In the genomic region with DNA sequence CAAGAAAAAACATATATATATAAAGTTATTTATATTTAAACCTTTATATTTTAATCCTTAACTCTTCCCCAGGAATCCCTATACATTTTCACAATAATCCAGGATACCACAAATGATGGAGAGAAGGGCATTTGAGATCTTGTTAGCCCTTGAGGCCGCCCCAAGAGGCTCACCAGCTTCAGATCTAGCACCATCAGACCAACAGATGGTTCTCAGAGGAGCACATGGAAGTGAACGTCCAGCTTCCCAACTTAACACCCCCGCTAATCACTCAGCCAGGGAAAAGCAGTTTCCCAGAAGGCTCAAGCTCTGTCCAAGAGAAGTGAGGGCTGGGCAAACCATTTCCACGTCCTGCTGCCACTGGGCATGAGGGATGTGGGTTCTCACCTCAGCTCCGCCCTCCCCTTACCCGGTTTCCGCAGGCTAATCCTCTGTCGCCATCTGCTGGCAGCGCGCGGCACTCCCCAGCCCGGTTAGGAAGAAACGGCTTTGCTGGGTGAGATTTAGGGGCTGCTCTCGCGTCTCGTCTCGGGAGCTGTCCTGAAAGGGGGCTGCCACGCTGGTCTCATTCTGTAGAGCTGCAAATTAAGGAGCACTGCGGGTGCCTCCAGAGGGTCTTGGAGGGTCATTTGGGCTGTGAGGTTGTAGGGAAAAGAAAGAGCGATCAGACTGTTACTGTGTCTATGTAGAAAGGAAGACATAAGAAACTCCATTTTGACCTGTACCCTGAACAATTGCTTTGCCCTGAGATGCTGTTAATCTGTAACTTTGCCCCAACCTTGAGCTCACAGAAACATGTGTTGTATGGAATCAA, we compare ENCODE assay signal across 8 cellular contexts. TPM values are rescaled to one million over a fixed set of nuclear protein-coding genes. Genes with fewer than 3 reads are reported as not detected.
DNase-seq lines count a peak whose midpoint lies in the region; ATAC-seq and TF ChIP-seq lines count a peak whose summit lies in the region.

No MANE protein-coding gene starts in this region.

- peaks cover under 1% of the 10 kb centered on the region for H3K79me2 ChIP-seq in mammary epithelial cell (ENCODE audit: insufficient read depth, low read length)

- no peak overlapping the region for H3K9ac ChIP-seq in mammary epithelial cell (ENCODE audit: insufficient read depth, low read length)

- H3K4me3 Mint-ChIP-seq in activated B cell treated with CpG ODN at 0.5 μM for 24 hours: peak overlapping the region; percentile 69

- dilution Hi-C loops in mammary epithelial cell (cut with HindIII; ENCODE audit: low sequenced_read_pairs): loop anchor here (10.0 kb wide), 1 partner anchor 231 kb away; no protein-coding TSS in a partner anchor

- H3K9me3 Mint-ChIP-seq in activated B cell treated with CpG ODN at 0.5 μM for 24 hours: peaks cover 12% of the 10 kb centered on the region

- TF ChIP-seq CTCF in activated B cell treated with CpG ODN at 0.5 μM for 24 hours (IDR thresholded peaks at IDR 0.05) (peak; percentile 91), mammary epithelial cell (conservative IDR thresholded peaks at IDR 0.05 in 1 of 2, IDR thresholded peaks at IDR 0.05 in 1 of 2; ENCODE audit: extremely low read depth in 1 of 2, insufficient read depth in 1 of 2, low read depth in 1 of 2, low read length in 2 of 2) (peak; percentile 99 to 100)

- CTCF ChIA-PET in activated B cell treated with CpG ODN at 0.5 μM for 24 hours (lab: Charles Lee) (interaction anchor here (0.6 to 3.9 kb wide), 48 partner anchors 9 to 568 kb away, joined by 3 to 50 read pairs (median 6); a partner anchor contains a TSS), mammary epithelial cell (lab: Charles Lee; ENCODE audit: low non-redundant PET) (interaction anchor here (0.7 to 1.1 kb wide), 3 partner anchors 29 to 235 kb away, joined by 4 to 8 read pairs (median 4); a partner anchor contains a TSS)

- H4K20me1 ChIP-seq in mammary epithelial cell (ENCODE audit: insufficient read depth, low read length): no peaks in the 10 kb centered on the region

- H3K4me3 ChIP-seq in mammary epithelial cell (replicated peaks in 1 of 3; ENCODE audit: insufficient read depth in 1 of 3, low read depth in 2 of 3, low read length in 3 of 3): no peak overlapping the region

- ATAC-seq in HG03039 (IDR thresholded peaks at IDR 0.05; ENCODE audit: unreplicated experiment) (peak; percentile 98), activated B cell treated with CpG ODN at 0.5 μM for 24 hours (ENCODE audit: low read depth) (peak; percentile 98)

- no peaks in the 10 kb centered on the region for H3K27me3 ChIP-seq in mammary epithelial cell (ENCODE audit: insufficient read depth, low read length)

- BruUV-seq in mammary epithelial cell (replicated peaks; lab: Mats Ljungman, UMichigan): no TSS peak

- H3K4me1 ChIP-seq in mammary epithelial cell (ENCODE audit: insufficient read depth, low read length): peaks cover 6% of the 10 kb centered on the region

- WGBS in mammary epithelial cell (ENCODE audit: low coverage, missing lambda C conversion rate): 13% methylated on average over 11 of the region's 20 CpGs

- DNase-seq in NCI-H2171 treated with DMSO at 0.1 percent for 48 hours (lab: John Stamatoyannopoulos, UW) (peak; percentile 16), NCI-H2171 (lab: John Stamatoyannopoulos, UW) (no peak), NCI-H2196 (lab: John Stamatoyannopoulos, UW; ENCODE audit: unreplicated experiment) (peak; percentile 64), activated B cell treated with CpG ODN at 0.5 μM for 24 hours (peak; percentile 85), mammary epithelial cell (peak; percentile 36), kidney glomerular epithelial cell (lab: John Stamatoyannopoulos, UW) (peak; percentile 53)
- peak; percentile 87 to 90 for DNase-seq in stimulated activated CD4-positive, alpha-beta T cell treated with anti-CD3 and anti-CD28 coated beads, Interleukin-1b, Interleukin-23, amount 100 ng/mL, for 4 hours (ENCODE audit: low read depth in 2 of 2)

- H2AFZ ChIP-seq in mammary epithelial cell (ENCODE audit: low read depth, low read length): peak overlapping the region; percentile 83

- POLR2A ChIA-PET in activated B cell treated with CpG ODN at 0.5 μM for 24 hours (lab: Charles Lee): interaction anchor here (0.6 to 2.0 kb wide), 14 partner anchors 8 to 563 kb away, joined by 3 to 17 read pairs (median 6); a partner anchor contains a TSS

- H3K27ac Mint-ChIP-seq in activated B cell treated with CpG ODN at 0.5 μM for 24 hours: peak overlapping the region; percentile 88

- H3K36me3 Mint-ChIP-seq in activated B cell treated with CpG ODN at 0.5 μM for 24 hours (ENCODE audit: low read depth): peaks cover 70% of the 10 kb centered on the region

- H3K36me3 ChIP-seq in mammary epithelial cell (ENCODE audit: insufficient read depth, low read length): no peaks in the 10 kb centered on the region

- H3K4me1 Mint-ChIP-seq in activated B cell treated with CpG ODN at 0.5 μM for 24 hours: peaks cover 25% of the 10 kb centered on the region

- H3K27me3 Mint-ChIP-seq in activated B cell treated with CpG ODN at 0.5 μM for 24 hours: no peaks in the 10 kb centered on the region

- in situ Hi-C loops in mammary epithelial cell (cut with MboI; ENCODE audit: low sequenced_read_pairs in 2 of 2): loop anchor here in 1 of 2 donors (25.0 kb wide), 1 partner anchor 499 kb away; no protein-coding TSS in a partner anchor

- H3K4me2 ChIP-seq in mammary epithelial cell (ENCODE audit: insufficient read depth, low read depth, low read length): peak overlapping the region; percentile 48

- H3K9me3 ChIP-seq in mammary epithelial cell (replicated peaks; ENCODE audit: insufficient read depth, low read length): no peaks in the 10 kb centered on the region

- no peak overlapping the region for H3K27ac ChIP-seq in mammary epithelial cell (ENCODE audit: insufficient read depth, low read depth, low read length)

- intact Hi-C loops in activated B cell treated with CpG ODN at 0.5 μM for 24 hours (cut with micrococcal nuclease) (loop anchor here (1.0 to 2.0 kb wide), 10 partner anchors 29 to 568 kb away; a partner anchor contains a TSS), mammary epithelial cell (cut with micrococcal nuclease) (loop anchor here (1.0 to 10.0 kb wide), 6 partner anchors 39 to 1791 kb away; a partner anchor contains a TSS)

RNA-seq across cellular contexts. Expression of a gene that starts 6.8 kb away (rescaled TPM):
- 51.5 and 64.3 TPM in 2 replicates for total RNA-seq in activated B cell treated with CpG ODN at 0.5 μM for 24 hours
- total RNA-seq in mammary epithelial cell: 10 to 100 TPM; 17.8 to 35.8 TPM
- 23.5 TPM for polyA plus RNA-seq in mammary epithelial cell
- 13.2 TPM for polyA minus RNA-seq in mammary epithelial cell

RNA-seq across cellular contexts. Expression of a gene that starts 28.8 kb away (rescaled TPM):
- total RNA-seq in activated B cell treated with CpG ODN at 0.5 μM for 24 hours (48.0 and 49.1 TPM in 2 replicates), mammary epithelial cell (10 to 100 TPM in 1 of 2 donors, 1 to 10 TPM in 1; 3.2 to 19.3 TPM)
- polyA plus RNA-seq in mammary epithelial cell: 14.4 TPM
- polyA minus RNA-seq in mammary epithelial cell: 11.1 TPM

RNA-seq across cellular contexts. Expression of a gene that starts 36.1 kb away (rescaled TPM):
- total RNA-seq in activated B cell treated with CpG ODN at 0.5 μM for 24 hours (24.2 TPM in 2 replicates), mammary epithelial cell (10 to 100 TPM; 10.4 to 11.5 TPM)
- 2.1 TPM for polyA plus RNA-seq in mammary epithelial cell
- polyA minus RNA-seq in mammary epithelial cell: 25.1 TPM

RNA-seq across cellular contexts. Expression of a gene that starts 49.7 kb away (rescaled TPM):
- not detected in 2 replicates for total RNA-seq in activated B cell treated with CpG ODN at 0.5 μM for 24 hours
- total RNA-seq in mammary epithelial cell: not detected
- polyA plus RNA-seq in mammary epithelial cell: not detected
- polyA minus RNA-seq in mammary epithelial cell: not detected
